ENCODE assay signal across 13 cellular contexts in genomic region chr2:71780162-71780561, GRCh38.
DNase-seq lines count a peak whose midpoint lies in the region; ATAC-seq, FAIRE-seq and TF ChIP-seq lines count a peak whose summit lies in the region.
"Had no signal": no experiment of that assay in that cellular context is flagged by ENCODE, and none has a peak within 500 bp of the region (broad histone marks: within the 10 kb centered on the region; RNA-seq: fewer than 3 reads in every experiment).

No MANE protein-coding gene starts in this region.

- H3K27me3 Mint-ChIP-seq in progenitor cell of endocrine pancreas = peaks cover 26% of the 10 kb centered on the region
- H3K27me3 Mint-ChIP-seq: CD4-positive, CD25-positive, alpha-beta regulatory T cell had no signal

- ATAC-seq in HepG2 = no peak
- ATAC-seq in mucosa of descending colon = no peak

- CTCF ChIA-PET in GM10248 (lab: Yijun Ruan, JAX) = no interaction called here
- CTCF ChIA-PET in HepG2 (lab: Yijun Ruan, JAX; ENCODE audit: low intra/inter-chr PET ratio, low total read pairs) = no interaction called here

- H3K36me3 ChIP-seq in HepG2 (replicated peaks in 1 of 2; ENCODE audit: control insufficient read depth in 1 of 2, insufficient read depth in 2 of 2, low read length in 2 of 2) = no peaks in the 10 kb centered on the region
- no peaks in the 10 kb centered on the region for H3K36me3 ChIP-seq in mucosa of descending colon (ENCODE audit: low read depth)
- H3K36me3 ChIP-seq: BLaER1 treated with 17β-estradiol and CSF1 and Interleukin-3, amounts not matched to agents 10 nM and 100 nM had no signal

- H3K4me1 ChIP-seq in HepG2 (ENCODE audit: insufficient read depth, low read length) (peaks cover 23% of the 10 kb centered on the region), mucosa of descending colon (ENCODE audit: low read depth) (no peaks in the 10 kb centered on the region)
- H3K4me1 ChIP-seq: BLaER1 treated with 17β-estradiol and CSF1 and Interleukin-3, amounts not matched to agents 10 nM and 100 nM had no signal

- POLR2A ChIA-PET in GM10248 (lab: Yijun Ruan, JAX) (no interaction called here), HepG2 (lab: Yijun Ruan, JAX) (no interaction called here)

- H3K9me3 ChIP-seq in HepG2 (ENCODE audit: low read length) (no peaks in the 10 kb centered on the region), mucosa of descending colon (no peaks in the 10 kb centered on the region)
- H3K9me3 ChIP-seq: BLaER1 treated with 17β-estradiol and CSF1 and Interleukin-3, amounts not matched to agents 10 nM and 100 nM had no signal

- TF ChIP-seq RAD21 in HepG2 (CRISPR knock-in tag; IDR thresholded peaks at IDR 0.05) = no peak

- H3K27ac Mint-ChIP-seq in progenitor cell of endocrine pancreas = no peak overlapping the region
- H3K27ac Mint-ChIP-seq: CD4-positive, CD25-positive, alpha-beta regulatory T cell; GM23338; H9 had no signal

- FAIRE-seq in HTR-8/SVneo (lab: Jason Lieb, UNC) (peak; percentile 26), HepG2 (lab: Jason Lieb, UNC) (no peak)

- H3K4me3 Mint-ChIP-seq in progenitor cell of endocrine pancreas (ENCODE audit: low read depth) = no peak overlapping the region
- H3K4me3 Mint-ChIP-seq: CD4-positive, CD25-positive, alpha-beta regulatory T cell; GM23338; H9 had no signal

- in situ Hi-C loops in HepG2 (cut with HindIII; ENCODE audit: extremely low pct_ligation_motif_present, low pct_unique_long_range_greater_than_20kb) = no loop called here

- TF ChIP-seq POLR2A in HepG2 (IDR thresholded peaks at IDR 0.05; ENCODE audit: insufficient read depth in 1 of 2, low read depth in 2 of 2, low read length in 2 of 2) = no peak

- TF ChIP-seq EP300 in HepG2 (IDR thresholded peaks at IDR 0.05; ENCODE audit: low read depth in 2 of 2, low read length in 2 of 2) (no peak), HepG2 (CRISPR knock-in tag; IDR thresholded peaks at IDR 0.05; ENCODE audit: borderline replicate concordance) (no peak)

- intact Hi-C loops in HepG2 (cut with micrococcal nuclease; ENCODE audit: unreplicated experiment) = no loop called here
- intact Hi-C loops in mucosa of descending colon (cut with DNase I, micrococcal nuclease) = no loop called here

- no peak overlapping the region for H3K9ac ChIP-seq in HepG2 (ENCODE audit: insufficient read depth, low read depth, low read length)
- H3K9ac ChIP-seq: BLaER1 treated with 17β-estradiol and CSF1 and Interleukin-3, amounts not matched to agents 10 nM and 100 nM had no signal

- no peaks in the 10 kb centered on the region for H4K20me1 ChIP-seq in HepG2 (ENCODE audit: insufficient read depth, low read length)
- H4K20me1 ChIP-seq: BLaER1 treated with 17β-estradiol and CSF1 and Interleukin-3, amounts not matched to agents 10 nM and 100 nM had no signal

- no peaks in the 10 kb centered on the region for H3K79me2 ChIP-seq in HepG2 (ENCODE audit: insufficient read depth, low read length)

- H3K9me3 Mint-ChIP-seq in progenitor cell of endocrine pancreas (ENCODE audit: low read depth) = no peaks in the 10 kb centered on the region
- H3K9me3 Mint-ChIP-seq: GM23338, H9 had no signal

- H3K4me2 ChIP-seq in HepG2 (ENCODE audit: low read depth, low read length) = no peak overlapping the region
- H3K4me2 ChIP-seq: BLaER1 treated with 17β-estradiol and CSF1 and Interleukin-3, amounts not matched to agents 10 nM and 100 nM; GM23338 had no signal

- H3K27ac ChIP-seq in HepG2 (ENCODE audit: extremely low read length, insufficient read depth, low read length) = no peak overlapping the region
- H3K27ac ChIP-seq: BLaER1 treated with 17β-estradiol and CSF1 and Interleukin-3, amounts not matched to agents 10 nM and 100 nM had no signal

- peaks cover 5% of the 10 kb centered on the region for H3K4me1 Mint-ChIP-seq in progenitor cell of endocrine pancreas (ENCODE audit: low read depth)
- H3K4me1 Mint-ChIP-seq: CD4-positive, CD25-positive, alpha-beta regulatory T cell; GM23338 had no signal

- DNase-seq in GM10248 (ENCODE audit: extremely low spot score) = peak; percentile 5
- no peak for DNase-seq in HTR-8/SVneo (ENCODE audit: insufficient read length, low spot score)
- DNase-seq in mesenteric fat pad (ENCODE audit: low spot score) = peak; percentile 67
- DNase-seq in progenitor cell of endocrine pancreas (ENCODE audit: low spot score, unreplicated experiment) = peak; percentile 2
- no peak for DNase-seq in HepG2 (ENCODE audit: low spot score)
- DNase-seq in T-helper 2 cell = no peak
- no peak for DNase-seq in mucosa of descending colon
- DNase-seq: CD4-positive, CD25-positive, alpha-beta regulatory T cell; DMS53; GF-D8; H9 had no signal

- TF ChIP-seq CTCF in GM10248 (IDR thresholded peaks at IDR 0.05; ENCODE audit: control extremely low read depth, extremely low read depth, low read depth, missing control alignments) = no peak
- no peak for TF ChIP-seq CTCF in progenitor cell of endocrine pancreas (IDR thresholded peaks at IDR 0.05; ENCODE audit: unreplicated experiment)
- no peak for TF ChIP-seq CTCF in HepG2 (CRISPR knock-in tag; IDR thresholded peaks at IDR 0.05)
- TF ChIP-seq CTCF in mucosa of descending colon (IDR thresholded peaks at IDR 0.05) = no peak

- H2AFZ ChIP-seq in HepG2 (ENCODE audit: low read length) = no peak overlapping the region
- H2AFZ ChIP-seq: GM23338 had no signal

- WGBS in HepG2 (ENCODE audit: low lambda C conversion rate) = 37% methylated on average over 7 of the region's 7 CpGs

- H3K4me3 ChIP-seq in HepG2 (replicated peaks in 1 of 3; ENCODE audit: insufficient read depth in 1 of 3, low read depth in 2 of 3, low read length in 3 of 3) (no peak overlapping the region), mucosa of descending colon (no peak overlapping the region)
- H3K4me3 ChIP-seq: BLaER1 treated with 17β-estradiol and CSF1 and Interleukin-3, amounts not matched to agents 10 nM and 100 nM; GM23338 had no signal

- BruUV-seq in HepG2 (replicated peaks; lab: Mats Ljungman, UMichigan) = no TSS peak

- H3K36me3 Mint-ChIP-seq in progenitor cell of endocrine pancreas (ENCODE audit: insufficient read depth) = no peaks in the 10 kb centered on the region
- H3K36me3 Mint-ChIP-seq: CD4-positive, CD25-positive, alpha-beta regulatory T cell had no signal

- H3K27me3 ChIP-seq in HepG2 (ENCODE audit: control insufficient read depth in 1 of 2, insufficient read depth in 2 of 2, low read length in 2 of 2) = peaks cover 2 to 10% of the 10 kb centered on the region in 2 experiments; a peak in 3 of 5 replicates
- H3K27me3 ChIP-seq: BLaER1 treated with 17β-estradiol and CSF1 and Interleukin-3, amounts not matched to agents 10 nM and 100 nM had no signal

TF ChIP-seq in HepG2, 621 proteins besides CTCF, POLR2A, EP300 and RAD21 (continues in another document):
- TF ChIP-seq DMTF1 (CRISPR knock-in tag; IDR thresholded peaks at IDR 0.05) (no peak), ARID5B (CRISPR knock-in tag; IDR thresholded peaks at IDR 0.05) (no peak), ZNF850 (CRISPR knock-in tag; conservative IDR thresholded peaks at IDR 0.05) (no peak), RBM22 (optimal IDR thresholded peaks at IDR 0.05; ENCODE audit: low read length) (no peak), ZNF232 (CRISPR knock-in tag; IDR thresholded peaks at IDR 0.05; ENCODE audit: borderline replicate concordance) (no peak)

Comparison
In these comparisons a context has a peak if more than half of its experiments do, and no peak if none do; other contexts are left out.
1. DNase-seq: peak in GM10248 (single experiment), mesenteric fat pad (single experiment) and progenitor cell of endocrine pancreas (single experiment); none in HTR-8/SVneo (single experiment), HepG2 (single experiment), T-helper 2 cell (0 of 5) and mucosa of descending colon (0 of 3).